In the genomic region with DNA sequence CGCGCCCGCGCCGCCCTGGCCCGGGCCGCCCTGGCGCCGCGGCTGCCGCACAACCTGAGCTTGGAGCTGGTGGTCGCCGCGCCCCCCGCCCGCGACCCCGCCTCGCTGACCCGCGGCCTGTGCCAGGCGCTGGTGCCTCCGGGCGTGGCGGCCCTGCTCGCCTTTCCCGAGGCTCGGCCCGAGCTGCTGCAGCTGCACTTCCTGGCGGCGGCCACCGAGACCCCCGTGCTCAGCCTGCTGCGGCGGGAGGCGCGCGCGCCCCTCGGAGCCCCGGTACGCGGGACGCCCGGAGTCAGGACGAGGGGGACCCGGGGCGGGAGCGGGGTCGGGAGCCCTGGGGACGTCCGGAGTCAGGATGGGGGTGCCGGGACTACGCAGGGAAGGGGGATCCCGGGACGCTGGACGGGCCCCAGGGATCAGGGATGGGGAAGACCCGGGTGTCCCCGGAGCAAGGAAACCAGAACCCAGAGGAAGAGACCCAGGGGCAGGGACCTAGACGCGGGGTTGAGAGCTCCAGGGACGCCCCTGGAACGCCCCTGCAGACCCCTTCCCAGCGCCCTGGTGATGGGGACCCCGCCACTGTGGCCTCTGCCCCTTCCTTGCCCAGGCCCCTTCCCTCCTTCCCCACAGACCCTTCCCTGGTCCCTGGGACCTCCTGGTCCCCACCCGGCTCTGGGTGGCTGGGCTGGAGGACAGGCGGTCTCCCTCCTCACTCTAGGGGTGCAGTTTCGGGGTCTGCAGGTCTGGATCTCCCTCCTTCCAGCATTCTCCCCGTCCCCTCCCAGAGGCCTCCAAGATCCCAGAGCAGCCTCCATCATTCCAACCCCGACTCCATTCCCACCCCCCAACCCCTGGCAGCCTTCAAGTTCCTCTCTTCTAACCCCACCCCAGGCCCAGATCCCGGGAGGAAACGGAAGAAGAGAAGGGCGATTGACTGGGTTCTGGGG, we compare ENCODE assay signal across 10 cellular contexts. TPM values are rescaled to one million over a fixed set of nuclear protein-coding genes. Genes with fewer than 3 reads are reported as not detected.
DNase-seq lines count a peak whose midpoint lies in the region; FAIRE-seq and TF ChIP-seq lines count a peak whose summit lies in the region.
"Had no signal": no experiment of that assay in that cellular context is flagged by ENCODE, and none has a peak within 500 bp of the region (broad histone marks: within the 10 kb centered on the region; RNA-seq: fewer than 3 reads in every experiment).

No MANE protein-coding gene starts in this region.

- H3K36me3 ChIP-seq in HEK293 (ENCODE audit: control insufficient read depth in 2 of 2, insufficient read depth in 1 of 2, low read length in 2 of 2) (no peaks in the 10 kb centered on the region), neuron (ENCODE audit: insufficient read depth, low read length) (no peaks in the 10 kb centered on the region)
- no peaks in the 10 kb centered on the region for H3K36me3 ChIP-seq in effector memory CD4-positive, alpha-beta T cell (ENCODE audit: control insufficient read depth, insufficient read depth, low read length)
- H3K36me3 ChIP-seq: gastroesophageal sphincter had no signal

- H3K4me3 ChIP-seq in HEK293 (ENCODE audit: low read depth, low read length) (no peak overlapping the region; the same call in 1 of the 2 replicates), neuron (ENCODE audit: low read length) (peak overlapping the region; percentile 39)
- no peak overlapping the region for H3K4me3 ChIP-seq in effector memory CD4-positive, alpha-beta T cell (ENCODE audit: insufficient read depth, low read depth, low read length, poor library complexity, severe bottlenecking)

- no peak for TF ChIP-seq CTCF in HEK293 (tag by site-specific recombination; IDR thresholded peaks at IDR 0.05)

- FAIRE-seq in GM12891 (lab: Jason Lieb, UNC) = no peak

- no peak overlapping the region for H3K27ac ChIP-seq in HEK293 (ENCODE audit: extremely low read depth, low read depth, low read length)
- H3K27ac ChIP-seq in effector memory CD4-positive, alpha-beta T cell (ENCODE audit: insufficient read depth, low read length, poor library complexity, severe bottlenecking) = peak overlapping the region; percentile 4
- H3K27ac ChIP-seq: gastroesophageal sphincter had no signal

- POLR2A ChIA-PET in HEK293 (lab: Yijun Ruan, JAX) = interaction anchor here (0.6 to 1.1 kb wide), 2 partner anchors 252 to 268 kb away, joined by 3 to 4 read pairs; a partner anchor contains a TSS

- TF ChIP-seq POLR2A in GM12891 (IDR thresholded peaks at IDR 0.05; ENCODE audit: low read depth, low read length) = no peak

- no peak overlapping the region for H2AFZ ChIP-seq in neuron (ENCODE audit: low read depth, low read length)

- CTCF ChIA-PET in HEK293 (lab: Yijun Ruan, JAX) = interaction anchor here (0.5 to 1.4 kb wide), 11 partner anchors 13 to 490 kb away, joined by 3 to 4 read pairs (median 3); no protein-coding TSS in a partner anchor

- H3K4me1 ChIP-seq in HEK293 (ENCODE audit: control insufficient read depth, insufficient read depth, low read length) (peaks cover 6% of the 10 kb centered on the region), neuron (ENCODE audit: insufficient read depth, low read length) (peaks cover 9% of the 10 kb centered on the region)
- peaks cover 21% of the 10 kb centered on the region for H3K4me1 ChIP-seq in effector memory CD4-positive, alpha-beta T cell (ENCODE audit: control insufficient read depth, insufficient read depth, low read length, poor library complexity, severe bottlenecking)

- no peaks in the 10 kb centered on the region for H3K9me3 ChIP-seq in HEK293 (ENCODE audit: control insufficient read depth, insufficient read depth, low read depth, low read length)
- no peaks in the 10 kb centered on the region for H3K9me3 ChIP-seq in effector memory CD4-positive, alpha-beta T cell (ENCODE audit: control insufficient read depth, low read length)
- H3K9me3 ChIP-seq in neuron (ENCODE audit: low read length) = no peaks in the 10 kb centered on the region
- H3K9me3 ChIP-seq: gastroesophageal sphincter had no signal

- H3K27me3 ChIP-seq in effector memory CD4-positive, alpha-beta T cell (replicated peaks; ENCODE audit: control insufficient read depth, insufficient read depth, low read length, poor library complexity, severe bottlenecking) = peaks cover 18% of the 10 kb centered on the region
- H3K27me3 ChIP-seq in neuron (ENCODE audit: insufficient read depth, low read length) = peaks cover 20% of the 10 kb centered on the region

- peak; percentile 7 for DNase-seq in NCI-H748 (lab: John Stamatoyannopoulos, UW; ENCODE audit: unreplicated experiment)
- DNase-seq in NCI-H748 treated with DMSO at 0.1 percent for 48 hours (lab: John Stamatoyannopoulos, UW) = no peak
- DNase-seq in effector memory CD4-positive, alpha-beta T cell = no peak
- DNase-seq in GM03348 (ENCODE audit: low spot score) = no peak
- DNase-seq in cerebellar cortex (ENCODE audit: low spot score) = no peak
- no peak for DNase-seq in GM12891 (ENCODE audit: insufficient read length, low spot score)
- DNase-seq: NCI-H524 treated with DMSO at 0.1 percent for 48 hours had no signal

TF ChIP-seq in HEK293, 187 proteins besides CTCF, POLR2A, EP300 and RAD21 (continues in another document):
- TF ChIP-seq ZNF366 (tag by site-specific recombination; conservative IDR thresholded peaks at IDR 0.05) (peak; percentile 72), ZBTB17 (tag by site-specific recombination; IDR thresholded peaks at IDR 0.05) (peak; percentile 62; the same call in 1 of the 2 replicates), ZNF248 (tag by site-specific recombination; IDR thresholded peaks at IDR 0.05) (0 out of 2 replicates have a peak, but pooled peaks have one; percentile 29), ZBTB8A (tag by site-specific recombination; IDR thresholded peaks at IDR 0.05) (no peak), ZNF292 (tag by site-specific recombination; IDR thresholded peaks at IDR 0.05; ENCODE audit: borderline replicate concordance, low read depth) (no peak), ZNF10 (tag by site-specific recombination; IDR thresholded peaks at IDR 0.05) (no peak), ZNF600 (tag by site-specific recombination; IDR thresholded peaks at IDR 0.05) (peak; percentile 48; the same call in 1 of the 2 replicates), GLIS2 (tag by site-specific recombination; IDR thresholded peaks at IDR 0.05) (no peak), ZBTB21 (tag by site-specific recombination; IDR thresholded peaks at IDR 0.05) (no peak), GLI2 (tag by site-specific recombination; IDR thresholded peaks at IDR 0.05; ENCODE audit: borderline replicate concordance, low read depth) (no peak), ZXDB (tag by site-specific recombination; IDR thresholded peaks at IDR 0.05) (0 out of 2 replicates have a peak, but pooled peaks have one; percentile 18)
- TF ChIP-seq, protein P1, sequence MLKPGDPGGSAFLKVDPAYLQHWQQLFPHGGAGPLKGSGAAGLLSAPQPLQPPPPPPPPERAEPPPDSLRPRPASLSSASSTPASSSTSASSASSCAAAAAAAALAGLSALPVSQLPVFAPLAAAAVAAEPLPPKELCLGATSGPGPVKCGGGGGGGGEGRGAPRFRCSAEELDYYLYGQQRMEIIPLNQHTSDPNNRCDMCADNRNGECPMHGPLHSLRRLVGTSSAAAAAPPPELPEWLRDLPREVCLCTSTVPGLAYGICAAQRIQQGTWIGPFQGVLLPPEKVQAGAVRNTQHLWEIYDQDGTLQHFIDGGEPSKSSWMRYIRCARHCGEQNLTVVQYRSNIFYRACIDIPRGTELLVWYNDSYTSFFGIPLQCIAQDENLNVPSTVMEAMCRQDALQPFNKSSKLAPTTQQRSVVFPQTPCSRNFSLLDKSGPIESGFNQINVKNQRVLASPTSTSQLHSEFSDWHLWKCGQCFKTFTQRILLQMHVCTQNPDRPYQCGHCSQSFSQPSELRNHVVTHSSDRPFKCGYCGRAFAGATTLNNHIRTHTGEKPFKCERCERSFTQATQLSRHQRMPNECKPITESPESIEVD (tag by site-specific recombination; IDR thresholded peaks at IDR 0.05) = no peak

TF ChIP-seq in GM12891, 5 proteins besides CTCF, POLR2A, EP300 and RAD21:
- TF ChIP-seq PAX5 (IDR thresholded peaks at IDR 0.05; ENCODE audit: insufficient read depth, low read length, severe bottlenecking) (no peak), POU2F2 (IDR thresholded peaks at IDR 0.05; ENCODE audit: low read depth, low read length) (no peak), POLR2AphosphoS5 (IDR thresholded peaks at IDR 0.05; ENCODE audit: low read depth, low read length) (no peak), SPI1 (IDR thresholded peaks at IDR 0.05; ENCODE audit: low read depth, low read length) (no peak), TAF1 (IDR thresholded peaks at IDR 0.05; ENCODE audit: low read depth, low read length) (no peak)

RNA-seq across cellular contexts. Expression of a gene that starts 0.6 kb away (rescaled TPM):
- 0.06 TPM for polyA plus RNA-seq in GM12891 (2012; ENCODE audit: low read depth, missing spikeins)

RNA-seq across cellular contexts. Expression of a gene that starts 16.7 kb away (rescaled TPM):
- 44.1 TPM for polyA plus RNA-seq in GM12891 (2012; ENCODE audit: low read depth, missing spikeins)

RNA-seq across cellular contexts. Expression of a gene that starts 20.1 kb away (rescaled TPM):
- 82.3 TPM for polyA plus RNA-seq in GM12891 (2012; ENCODE audit: low read depth, missing spikeins)

RNA-seq across cellular contexts. Expression of a gene that starts 20.5 kb away (rescaled TPM):
- polyA plus RNA-seq in GM12891 (2012; ENCODE audit: low read depth, missing spikeins) = not detected

RNA-seq across cellular contexts. Expression of a gene that starts 25.5 kb away (rescaled TPM):
- 101 TPM for polyA plus RNA-seq in GM12891 (2012; ENCODE audit: low read depth, missing spikeins)
